16 cellular contexts compared by ENCODE assay signal in the genomic region with DNA sequence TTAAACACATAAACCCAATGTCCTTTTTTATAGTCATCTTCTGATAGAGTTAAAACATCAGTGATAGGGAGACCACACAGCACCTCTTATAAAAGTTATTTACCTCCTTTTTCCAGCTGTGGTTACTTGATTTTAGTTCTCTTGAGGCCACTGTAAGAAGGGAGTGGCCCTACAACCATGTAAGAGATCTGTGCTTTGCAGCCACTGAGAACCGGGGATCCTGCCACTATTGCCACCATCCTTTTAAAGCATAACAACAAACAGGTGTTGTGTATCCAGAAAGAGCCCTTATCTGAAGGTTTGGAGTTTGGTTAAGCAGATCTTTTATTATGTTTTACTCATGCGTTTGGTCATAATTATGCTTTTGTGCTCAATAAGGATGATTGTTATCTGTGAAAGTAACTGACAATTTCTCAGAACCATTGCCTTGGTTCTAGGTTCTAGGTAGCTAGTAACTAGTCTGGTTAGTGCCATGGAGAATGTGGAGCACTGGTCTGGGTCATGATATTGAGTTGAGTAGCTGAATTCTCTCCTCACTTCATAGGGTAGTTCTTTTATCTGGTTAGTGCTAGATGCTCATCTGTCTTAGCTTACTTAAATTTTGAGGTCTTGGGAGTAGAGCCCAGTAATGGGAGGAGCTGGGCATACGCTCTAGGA. TPM values are rescaled to one million over a fixed set of nuclear protein-coding genes. Genes with fewer than 3 reads are reported as not detected.
DNase-seq lines count a peak whose midpoint lies in the region; ATAC-seq and TF ChIP-seq lines count a peak whose summit lies in the region.
"Had no signal": no experiment of that assay in that cellular context is flagged by ENCODE, and none has a peak within 500 bp of the region (broad histone marks: within the 10 kb centered on the region; RNA-seq: fewer than 3 reads in every experiment).

No MANE protein-coding gene starts in this region.

- no peaks in the 10 kb centered on the region for H3K36me3 ChIP-seq in MM.1S (replicated peaks; ENCODE audit: insufficient read depth, low read length)
- H3K36me3 ChIP-seq: sigmoid colon had no signal

- H3K27ac Mint-ChIP-seq in activated CD4-positive, alpha-beta T cell treated with anti-CD3 and anti-CD28 coated beads for 36 hours, result peak overlapping the region; percentile 53
- H3K27ac Mint-ChIP-seq in activated naive CD4-positive, alpha-beta T cell treated with anti-CD3 and anti-CD28 coated beads, Interleukin-2, amount 50 U/mL, for 72 hours, result peak overlapping the region; percentile 11 to 90
- H3K27ac Mint-ChIP-seq in osteocyte (ENCODE audit: unreplicated experiment), result peak overlapping the region; percentile 70

- no peaks in the 10 kb centered on the region for H3K9me3 Mint-ChIP-seq in activated CD4-positive, alpha-beta T cell treated with anti-CD3 and anti-CD28 coated beads for 36 hours (ENCODE audit: low read depth)
- H3K9me3 Mint-ChIP-seq in activated naive CD4-positive, alpha-beta T cell treated with anti-CD3 and anti-CD28 coated beads, Interleukin-2, amount 50 U/mL, for 72 hours, result no peaks in the 10 kb centered on the region
- no peaks in the 10 kb centered on the region for H3K9me3 Mint-ChIP-seq in osteocyte (ENCODE audit: unreplicated experiment)

- H3K27ac ChIP-seq in MM.1S (ENCODE audit: low read length), result no peak overlapping the region

- H3K27me3 Mint-ChIP-seq in activated CD4-positive, alpha-beta T cell treated with anti-CD3 and anti-CD28 coated beads for 36 hours, result no peaks in the 10 kb centered on the region
- no peaks in the 10 kb centered on the region for H3K27me3 Mint-ChIP-seq in osteocyte (ENCODE audit: unreplicated experiment)

- no peaks in the 10 kb centered on the region for H3K36me3 Mint-ChIP-seq in activated CD4-positive, alpha-beta T cell treated with anti-CD3 and anti-CD28 coated beads for 36 hours (ENCODE audit: low read depth)
- H3K36me3 Mint-ChIP-seq in activated naive CD4-positive, alpha-beta T cell treated with anti-CD3 and anti-CD28 coated beads, Interleukin-2, amount 50 U/mL, for 72 hours, result no peaks in the 10 kb centered on the region
- H3K36me3 Mint-ChIP-seq in osteocyte (ENCODE audit: unreplicated experiment), result peaks cover 4% of the 10 kb centered on the region

- intact Hi-C loops in activated CD4-positive, alpha-beta T cell treated with anti-CD3 and anti-CD28 coated beads for 36 hours (cut with DNase I, micrococcal nuclease), result loop anchor here (1.0 to 10.0 kb wide), 9 partner anchors 31 to 795 kb away; a partner anchor contains a TSS

- H4K20me1 ChIP-seq in MM.1S (ENCODE audit: insufficient read depth, low read length), result peaks cover 14% of the 10 kb centered on the region

- no peak overlapping the region for H3K4me3 Mint-ChIP-seq in activated CD4-positive, alpha-beta T cell treated with anti-CD3 and anti-CD28 coated beads for 36 hours
- H3K4me3 Mint-ChIP-seq in osteocyte (ENCODE audit: unreplicated experiment), result no peak overlapping the region

- peak overlapping the region; percentile 27; the same call in 1 of the 2 replicates for H3K4me2 ChIP-seq in MM.1S (ENCODE audit: low read depth, low read length)

- ATAC-seq in activated CD4-positive, alpha-beta T cell treated with anti-CD3 and anti-CD28 coated beads for 36 hours, result peak; percentile 8
- peak in 1 of 2 donors; percentile 16 for ATAC-seq in activated naive CD4-positive, alpha-beta T cell treated with anti-CD3 and anti-CD28 coated beads, Interleukin-2, amount 50 U/mL, for 72 hours
- ATAC-seq in GM21367 (IDR thresholded peaks at IDR 0.05; ENCODE audit: unreplicated experiment) (no peak), HG02840 (IDR thresholded peaks at IDR 0.05; ENCODE audit: low FRiP score, unreplicated experiment) (no peak)
- ATAC-seq: Right ventricle myocardium inferior had no signal

- H3K27me3 ChIP-seq in MM.1S (replicated peaks; ENCODE audit: insufficient read depth, low read length), result peaks cover 6% of the 10 kb centered on the region; the same call in 1 of the 2 replicates
- H3K27me3 ChIP-seq: sigmoid colon had no signal

- TF ChIP-seq CTCF in MM.1S (IDR thresholded peaks at IDR 0.05; ENCODE audit: low read length) (no peak), osteocyte (IDR thresholded peaks at IDR 0.05) (no peak)

- POLR2A ChIA-PET in activated CD4-positive, alpha-beta T cell treated with anti-CD3 and anti-CD28 coated beads for 36 hours (lab: Charles Lee), result interaction anchor here (1.3 kb wide), 1 partner anchor 101 kb away, joined by 6 read pairs; no protein-coding TSS in a partner anchor
- POLR2A ChIA-PET in HEK293T (lab: Yijun Ruan, JAX), result interaction anchor here (0.9 kb wide), 1 partner anchor 56 kb away, joined by 4 read pairs; a partner anchor contains a TSS

- H3K4me1 ChIP-seq in MM.1S (ENCODE audit: low read length), result peaks cover 40% of the 10 kb centered on the region

- DNase-seq in activated CD4-positive, alpha-beta T cell treated with anti-CD3 and anti-CD28 coated beads for 36 hours, result no peak
- DNase-seq in activated CD4-positive, alpha-beta T cell treated with anti-CD3 and anti-CD28 coated beads for 1 hour, result no peak
- DNase-seq in MM.1S, result no peak
- no peak for DNase-seq in activated naive CD4-positive, alpha-beta T cell treated with anti-CD3 and anti-CD28 coated beads, Interleukin-2, amount 50 U/mL, for 72 hours (ENCODE audit: low spot score in 2 of 2)
- no peak for DNase-seq in osteocyte (ENCODE audit: extremely low spot score, unreplicated experiment)
- no peak for DNase-seq in HEK293T (ENCODE audit: extremely low spot score)
- DNase-seq: 8988T, activated gamma-delta T cell, hypothalamus, NCI-H2171 treated with DMSO at 0.1 percent for 48 hours, occipital lobe, sigmoid colon, trophoblast cell had no signal

- peaks cover 30% of the 10 kb centered on the region for H3K79me2 ChIP-seq in MM.1S (ENCODE audit: low read length)

- no peak overlapping the region for H2AFZ ChIP-seq in MM.1S (ENCODE audit: low read length)

- CTCF ChIA-PET in activated CD4-positive, alpha-beta T cell treated with anti-CD3 and anti-CD28 coated beads for 36 hours (lab: Charles Lee), result interaction anchor here (0.6 to 7.0 kb wide), 15 partner anchors 12 to 204 kb away, joined by 3 to 48 read pairs (median 4); no protein-coding TSS in a partner anchor
- CTCF ChIA-PET in HEK293T (lab: Yijun Ruan, JAX), result interaction anchor here (0.5 to 1.0 kb wide), 3 partner anchors 21 to 115 kb away, joined by 3 to 4 read pairs (median 3); no protein-coding TSS in a partner anchor

- no peaks in the 10 kb centered on the region for H3K9me3 ChIP-seq in MM.1S (replicated peaks; ENCODE audit: insufficient read depth, low read length)
- H3K9me3 ChIP-seq: sigmoid colon had no signal

- no peaks in the 10 kb centered on the region; the same call in 1 of the 2 replicates for H3F3A ChIP-seq in MM.1S (ENCODE audit: insufficient read depth, low read length)

- H3K9me2 ChIP-seq in MM.1S (replicated peaks; ENCODE audit: insufficient read depth, low read length), result no peaks in the 10 kb centered on the region

- peaks cover 75% of the 10 kb centered on the region for H3K4me1 Mint-ChIP-seq in activated CD4-positive, alpha-beta T cell treated with anti-CD3 and anti-CD28 coated beads for 36 hours
- H3K4me1 Mint-ChIP-seq in osteocyte (ENCODE audit: unreplicated experiment), result peaks cover 70% of the 10 kb centered on the region

- no peak overlapping the region for H3K9ac ChIP-seq in MM.1S (ENCODE audit: low read length)

- H3K4me3 ChIP-seq in MM.1S (ENCODE audit: low read length), result no peak overlapping the region
- H3K4me3 ChIP-seq: sigmoid colon had no signal

TF ChIP-seq in HEK293T, 16 proteins besides CTCF, POLR2A, EP300 and RAD21:
- TF ChIP-seq ARNT (IDR thresholded peaks at IDR 0.05), result no peak
- no peak for TF ChIP-seq ELF4 (IDR thresholded peaks at IDR 0.05)
- no peak for TF ChIP-seq LEF1 (IDR thresholded peaks at IDR 0.05; ENCODE audit: borderline replicate concordance)
- TF ChIP-seq FOXA1 (IDR thresholded peaks at IDR 0.05), result no peak
- no peak for TF ChIP-seq CTBP1 (IDR thresholded peaks at IDR 0.05; ENCODE audit: borderline replicate concordance)
- no peak for TF ChIP-seq FOXM1 (IDR thresholded peaks at IDR 0.05; ENCODE audit: borderline replicate concordance)
- TF ChIP-seq NFRKB (IDR thresholded peaks at IDR 0.05), result no peak
TF ChIP-seq in HEK293T: peak in this region for 0.

RNA-seq across cellular contexts. Expression of a gene that starts 56.5 kb away (rescaled TPM):
- total RNA-seq in activated CD4-positive, alpha-beta T cell treated with anti-CD3 and anti-CD28 coated beads for 36 hours, result 1 to 10 TPM; 6.4 to 8.1 TPM
- 1 to 10 TPM; 4.0 to 5.8 TPM for total RNA-seq in activated naive CD4-positive, alpha-beta T cell treated with anti-CD3 and anti-CD28 coated beads, Interleukin-2, amount 50 U/mL, for 72 hours
- total RNA-seq in osteocyte, result 68.5 and 72.7 TPM in 2 replicates
